In genomic region chr12:95548056-95548538, GRCh38 we compare ENCODE assay signal across 1 cellular context.
TF ChIP-seq lines count a peak whose summit lies in the region.

No MANE protein-coding gene starts in this region.

TF ChIP-seq in SK-N-SH, 30 proteins besides CTCF, POLR2A, EP300 and RAD21 (continued from another document):
- no peak for TF ChIP-seq ZBTB33 (IDR thresholded peaks at IDR 0.05; ENCODE audit: borderline replicate concordance, low read depth)
- no peak for TF ChIP-seq RXRA (IDR thresholded peaks at IDR 0.05; ENCODE audit: borderline replicate concordance, low read depth)
- no peak for TF ChIP-seq SMC3 (IDR thresholded peaks at IDR 0.05; ENCODE audit: low read depth, low read length)
- TF ChIP-seq FOXM1 (IDR thresholded peaks at IDR 0.05; ENCODE audit: low read depth) = no peak
- TF ChIP-seq IRF3 (IDR thresholded peaks at IDR 0.05; ENCODE audit: low read depth, low read length) = no peak
- no peak for TF ChIP-seq CHD2 (IDR thresholded peaks at IDR 0.05; ENCODE audit: low read length, partially characterized antibody)
- no peak for TF ChIP-seq FOXJ3 (CRISPR knock-in tag; IDR thresholded peaks at IDR 0.05)
- no peak for TF ChIP-seq FOSL2 (IDR thresholded peaks at IDR 0.05; ENCODE audit: borderline replicate concordance, low read depth)
- no peak for TF ChIP-seq RFX5 (IDR thresholded peaks at IDR 0.05; ENCODE audit: low read length)
- TF ChIP-seq GATA2 (CRISPR knock-in tag; IDR thresholded peaks at IDR 0.05) = no peak
